24 cellular contexts compared by ENCODE assay signal in the genomic region with DNA sequence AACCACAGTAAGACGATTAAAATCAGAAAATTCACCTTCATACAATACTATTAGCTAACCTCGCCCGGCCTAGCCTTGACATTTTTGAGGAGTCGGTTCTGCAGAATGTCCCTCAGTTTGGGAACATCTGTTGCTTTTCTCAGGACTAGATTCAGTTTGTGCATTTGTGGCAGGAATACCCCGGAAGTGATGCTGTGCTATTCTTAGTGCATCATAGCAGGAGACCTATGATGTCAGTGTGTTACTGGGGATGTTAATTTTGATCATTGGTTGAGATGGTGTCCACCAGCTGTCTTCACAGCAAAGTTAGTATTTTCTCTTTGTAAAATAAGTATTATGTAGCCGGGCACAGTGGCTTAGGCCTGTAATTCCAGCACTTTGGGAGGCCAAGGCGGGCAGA.
"Had no signal": no experiment of that assay in that cellular context is flagged by ENCODE, and none has a peak within 500 bp of the region (broad histone marks: within the 10 kb centered on the region; RNA-seq: fewer than 3 reads in every experiment).

No MANE protein-coding gene starts in this region.

- H3K27me3 ChIP-seq: MG63, Peyer's patch, SJSA1 had no signal

- H3K9me3 ChIP-seq: MG63, Peyer's patch, SJSA1 had no signal

- ATAC-seq: activated naive CD4-positive, alpha-beta T cell treated with anti-CD3 and anti-CD28 coated beads, Interleukin-2, amount 50 U/mL, for 72 hours; activated naive CD8-positive, alpha-beta T cell treated with anti-CD3 and anti-CD28 coated beads, Interleukin-2, amount 50 U/mL, for 24 hours; activated T-cell treated with anti-CD3 and anti-CD28 coated beads, Interleukin-2, amount 50 U/mL, for 4 hours had no signal

- H3K36me3 ChIP-seq: MG63, Peyer's patch, SJSA1 had no signal

- H3K27ac ChIP-seq: Peyer's patch, RWPE1, SJSA1 had no signal

- FAIRE-seq: astrocyte had no signal

- H3K4me3 ChIP-seq: MG63, Peyer's patch, SJSA1 had no signal

- DNase-seq: activated CD4-positive, alpha-beta memory T cell treated with anti-CD3 and anti-CD28 coated beads for 36 hours; activated CD4-positive, alpha-beta T cell treated with anti-CD3 and anti-CD28 coated beads, Interleukin-2, amount 10 ng/mL, durations not matched to agents 7 days and 5 days; activated CD4-positive, CD25-positive, alpha-beta regulatory T cell; activated CD8-positive, alpha-beta memory T cell treated with anti-CD3 and anti-CD28 coated beads for 24 hours; activated effector memory CD4-positive, alpha-beta T cell treated with anti-CD3 and anti-CD28 coated beads, Interleukin-2, amount 50 U/mL, for 16 hours; activated naive CD4-positive, alpha-beta T cell treated with Interleukin-2 at 50 U/mL for 16 hours; activated naive CD8-positive, alpha-beta T cell treated with anti-CD3 and anti-CD28 coated beads, Interleukin-2, amount 50 U/mL, for 24 hours; activated T-cell treated with anti-CD3 and anti-CD28 coated beads, Interleukin-2, amount 50 U/mL, for 4 hours; amniotic stem cell; MG63; MV-4-11; NCI-H1092 treated with DMSO at 0.1 percent for 48 hours; NCI-H1417 treated with DMSO at 0.1 percent for 48 hours; NCI-H1694; NCI-H2029 treated with DMSO at 0.1 percent for 48 hours; NCI-H345; NCI-H510A; NCI-H526 treated with DMSO at 0.1 percent for 48 hours; SHP77 had no signal

- H3K4me1 ChIP-seq: Peyer's patch, SJSA1 had no signal
